In genomic region chr10:79528261-79528660, GRCh38 we compare ENCODE assay signal across 7 cellular contexts. TPM values are rescaled to one million over a fixed set of nuclear protein-coding genes. Genes with fewer than 3 reads are reported as not detected.
"Had no signal": no experiment of that assay in that cellular context is flagged by ENCODE, and none has a peak within 500 bp of the region (broad histone marks: within the 10 kb centered on the region; RNA-seq: fewer than 3 reads in every experiment).

No MANE protein-coding gene starts in this region.

RNA-seq across cellular contexts. Expression of gene SFTPA2, which starts 31.9 kb away (rescaled TPM):
- total RNA-seq: LHCN-M2, MCF 10A, NCI-H460, OCI-LY7, Peyer's patch, SJSA1 had no signal
- polyA plus RNA-seq: SK-N-SH had no signal
